ENCODE assay signal across 8 cellular contexts in the genomic region with DNA sequence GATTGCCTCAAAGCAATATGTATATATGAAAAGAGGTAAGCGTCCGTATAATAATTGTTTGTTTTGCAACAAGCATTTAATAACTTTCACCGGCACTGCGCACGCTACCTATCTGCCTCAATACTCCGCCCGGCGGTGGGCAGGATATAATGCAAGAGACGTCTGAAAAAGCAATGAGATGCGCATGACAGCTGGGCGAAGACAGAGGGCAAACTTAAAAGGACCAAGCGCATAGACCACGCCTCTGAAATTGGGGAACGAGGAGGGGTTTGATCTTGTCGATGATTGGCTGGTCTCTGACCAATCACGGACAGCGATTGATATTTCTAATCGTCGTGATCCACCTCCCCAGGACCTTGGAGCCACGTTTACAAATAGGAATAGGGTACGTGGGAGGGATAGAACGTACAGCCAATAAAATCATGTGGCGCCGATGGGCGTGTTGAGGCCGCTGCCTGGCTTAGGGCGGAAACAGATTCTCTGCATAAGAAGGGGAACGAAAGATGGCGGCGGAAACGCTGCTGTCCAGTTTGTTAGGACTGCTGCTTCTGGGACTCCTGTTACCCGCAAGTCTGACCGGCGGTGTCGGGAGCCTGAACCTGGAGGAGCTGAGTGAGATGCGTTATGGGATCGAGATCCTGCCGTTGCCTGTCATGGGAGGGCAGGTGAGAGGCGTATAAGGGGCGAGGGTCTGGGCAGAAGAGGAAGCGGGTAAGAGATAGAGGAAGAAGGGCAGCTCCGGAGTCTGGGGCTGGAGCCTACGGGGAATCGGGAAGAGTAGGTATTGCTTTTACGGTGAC. TPM values are rescaled to one million over a fixed set of nuclear protein-coding genes. Genes with fewer than 3 reads are reported as not detected.
DNase-seq lines count a peak whose midpoint lies in the region; ATAC-seq and TF ChIP-seq lines count a peak whose summit lies in the region.

A gene with protein sequence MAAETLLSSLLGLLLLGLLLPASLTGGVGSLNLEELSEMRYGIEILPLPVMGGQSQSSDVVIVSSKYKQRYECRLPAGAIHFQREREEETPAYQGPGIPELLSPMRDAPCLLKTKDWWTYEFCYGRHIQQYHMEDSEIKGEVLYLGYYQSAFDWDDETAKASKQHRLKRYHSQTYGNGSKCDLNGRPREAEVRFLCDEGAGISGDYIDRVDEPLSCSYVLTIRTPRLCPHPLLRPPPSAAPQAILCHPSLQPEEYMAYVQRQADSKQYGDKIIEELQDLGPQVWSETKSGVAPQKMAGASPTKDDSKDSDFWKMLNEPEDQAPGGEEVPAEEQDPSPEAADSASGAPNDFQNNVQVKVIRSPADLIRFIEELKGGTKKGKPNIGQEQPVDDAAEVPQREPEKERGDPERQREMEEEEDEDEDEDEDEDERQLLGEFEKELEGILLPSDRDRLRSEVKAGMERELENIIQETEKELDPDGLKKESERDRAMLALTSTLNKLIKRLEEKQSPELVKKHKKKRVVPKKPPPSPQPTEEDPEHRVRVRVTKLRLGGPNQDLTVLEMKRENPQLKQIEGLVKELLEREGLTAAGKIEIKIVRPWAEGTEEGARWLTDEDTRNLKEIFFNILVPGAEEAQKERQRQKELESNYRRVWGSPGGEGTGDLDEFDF (plus strand): TSS at position 474 of the 800 bp plus-strand sequence. CDS start 30 bp downstream, at position 504.

- no peaks in the 10 kb centered on the region for H3K9me3 Mint-ChIP-seq in activated T-helper 1 cell treated with anti-CD3 and anti-CD28 coated beads, Interleukin-12 subunit alpha, Interleukin-12 subunit beta, Interleukin-2, Interleukin-4 antibody, amounts not matched to agents 30 ng/mL and 10 ng/mL and 1 ng/mL, durations not matched to agents 14 hours and 24 hours and 36 hours
- no peaks in the 10 kb centered on the region for H3K9me3 Mint-ChIP-seq in naive thymus-derived CD8-positive, alpha-beta T cell

- peaks cover 19% of the 10 kb centered on the region for H3K27me3 Mint-ChIP-seq in activated T-helper 1 cell treated with anti-CD3 and anti-CD28 coated beads, Interleukin-12 subunit alpha, Interleukin-12 subunit beta, Interleukin-2, Interleukin-4 antibody, amounts not matched to agents 30 ng/mL and 10 ng/mL and 1 ng/mL, durations not matched to agents 14 hours and 24 hours and 36 hours (ENCODE audit: insufficient read depth)
- H3K27me3 Mint-ChIP-seq in naive thymus-derived CD8-positive, alpha-beta T cell, result peaks cover 1 to 14% (median 5%) of the 10 kb centered on the region in 5 donors

- POLR2A ChIA-PET in naive thymus-derived CD8-positive, alpha-beta T cell (lab: Charles Lee), result interaction anchor here (0.5 to 2.8 kb wide), 14 partner anchors 11 to 100 kb away, joined by 3 to 6 read pairs (median 3); partner anchors contain the start of genes CDK4, DTX3 and TSPAN31

- intact Hi-C loops in activated T-helper 1 cell treated with anti-CD3 and anti-CD28 coated beads, Interleukin-12 subunit alpha, Interleukin-12 subunit beta, Interleukin-2, Interleukin-4 antibody, amounts not matched to agents 30 ng/mL and 10 ng/mL and 1 ng/mL, durations not matched to agents 14 hours and 24 hours and 36 hours (cut with micrococcal nuclease), result loop anchor here (1.0 to 5.0 kb wide), 9 partner anchors 48 to 242 kb away; partner anchors contain the start of genes ARHGAP9, B4GALNT1, DCTN2 and MBD6

- TF ChIP-seq CTCF in fibroblast of mammary gland (conservative IDR thresholded peaks at IDR 0.05; ENCODE audit: control insufficient read depth, insufficient read depth, low read depth, low read length), result peak; percentile 74

- H3K27me3 ChIP-seq in GM23248 (replicated peaks; ENCODE audit: insufficient read depth), result no peaks in the 10 kb centered on the region

- DNase-seq in EL, result peak; percentile 100
- peak; percentile 99 for DNase-seq in GM23248
- DNase-seq in Kasumi-1 (lab: John Stamatoyannopoulos, UW), result peak; percentile 100
- peak; percentile 100 for DNase-seq in RKO (ENCODE audit: low spot score)
- peak; percentile 95 for DNase-seq in activated T-helper 1 cell treated with anti-CD3 and anti-CD28 coated beads, Interleukin-12 subunit alpha, Interleukin-12 subunit beta, Interleukin-2, Interleukin-4 antibody, amounts not matched to agents 30 ng/mL and 10 ng/mL and 1 ng/mL, durations not matched to agents 14 hours and 24 hours and 36 hours (ENCODE audit: low spot score)
- DNase-seq in fibroblast of mammary gland (ENCODE audit: low read depth), result peak; percentile 100
- DNase-seq in naive thymus-derived CD8-positive, alpha-beta T cell, result peak; percentile 86 to 99 (median 97)
- peak; percentile 89 to 99 (median 96) for DNase-seq in stimulated activated naive CD4-positive, alpha-beta T cell (lab: John Stamatoyannopoulos, UW)

- no peaks in the 10 kb centered on the region for H3K9me3 ChIP-seq in GM23248 (ENCODE audit: low read depth)

- H3K4me1 Mint-ChIP-seq in activated T-helper 1 cell treated with anti-CD3 and anti-CD28 coated beads, Interleukin-12 subunit alpha, Interleukin-12 subunit beta, Interleukin-2, Interleukin-4 antibody, amounts not matched to agents 30 ng/mL and 10 ng/mL and 1 ng/mL, durations not matched to agents 14 hours and 24 hours and 36 hours (ENCODE audit: low read depth), result no peaks in the 10 kb centered on the region
- peaks cover 0 to 20% (median 7%) of the 10 kb centered on the region in 4 donors for H3K4me1 Mint-ChIP-seq in naive thymus-derived CD8-positive, alpha-beta T cell

- peak within 1 kb of the TSS; percentile 99 for H3K4me2 ChIP-seq in GM23248 (ENCODE audit: unreplicated experiment)

- WGBS in GM23248 (ENCODE audit: low coverage in 1 of 2, low lambda C conversion rate in 2 of 2, missing lambda C conversion rate in 2 of 2), 2 experiments, result 1% methylated on average over 45 of the region's 45 CpGs

- H3K27ac ChIP-seq in GM23248, result peak within 1 kb of the TSS; percentile 56

- peaks cover 18% of the 10 kb centered on the region for H3K79me2 ChIP-seq in GM23248 (ENCODE audit: insufficient read depth)

- H3F3A ChIP-seq in GM23248 (ENCODE audit: insufficient read depth), result no peaks in the 10 kb centered on the region

- peak; percentile 95 to 96 for ATAC-seq in naive thymus-derived CD8-positive, alpha-beta T cell

- H3K4me3 Mint-ChIP-seq in activated T-helper 1 cell treated with anti-CD3 and anti-CD28 coated beads, Interleukin-12 subunit alpha, Interleukin-12 subunit beta, Interleukin-2, Interleukin-4 antibody, amounts not matched to agents 30 ng/mL and 10 ng/mL and 1 ng/mL, durations not matched to agents 14 hours and 24 hours and 36 hours, result no peak within 1 kb of the TSS
- no peak within 1 kb of the TSS for H3K4me3 Mint-ChIP-seq in naive thymus-derived CD8-positive, alpha-beta T cell

- peaks cover 22% of the 10 kb centered on the region for H3K36me3 Mint-ChIP-seq in activated T-helper 1 cell treated with anti-CD3 and anti-CD28 coated beads, Interleukin-12 subunit alpha, Interleukin-12 subunit beta, Interleukin-2, Interleukin-4 antibody, amounts not matched to agents 30 ng/mL and 10 ng/mL and 1 ng/mL, durations not matched to agents 14 hours and 24 hours and 36 hours (ENCODE audit: low read depth)
- H3K36me3 Mint-ChIP-seq in naive thymus-derived CD8-positive, alpha-beta T cell, result peaks cover 0 to 36% (median 16%) of the 10 kb centered on the region in 3 donors

- peak within 1 kb of the TSS; percentile 96 for H3K9ac ChIP-seq in GM23248

- no peaks in the 10 kb centered on the region for H4K20me1 ChIP-seq in GM23248 (ENCODE audit: insufficient read depth)

- peak within 1 kb of the TSS; percentile 95 for H3K4me3 ChIP-seq in GM23248
- peak within 1 kb of the TSS; percentile 85 for H3K4me3 ChIP-seq in fibroblast of mammary gland (ENCODE audit: control insufficient read depth, low read depth, low read length)

- H2AFZ ChIP-seq in GM23248, result peak within 1 kb of the TSS; percentile 93

- in situ Hi-C loops in GM23248 (cut with MboI), result no loop called here

- peaks cover 14% of the 10 kb centered on the region; the same call in 1 of the 2 replicates for H3K36me3 ChIP-seq in GM23248 (ENCODE audit: low read depth)

- peaks cover 8% of the 10 kb centered on the region for H3K4me1 ChIP-seq in GM23248 (ENCODE audit: insufficient read depth)

- no peak within 1 kb of the TSS for H3K27ac Mint-ChIP-seq in activated T-helper 1 cell treated with anti-CD3 and anti-CD28 coated beads, Interleukin-12 subunit alpha, Interleukin-12 subunit beta, Interleukin-2, Interleukin-4 antibody, amounts not matched to agents 30 ng/mL and 10 ng/mL and 1 ng/mL, durations not matched to agents 14 hours and 24 hours and 36 hours
- H3K27ac Mint-ChIP-seq in naive thymus-derived CD8-positive, alpha-beta T cell, result peak within 1 kb of the TSS in 2 of 10 donors; percentile 2 to 18

- no peaks in the 10 kb centered on the region for H3K9me2 ChIP-seq in GM23248 (ENCODE audit: insufficient read depth)

RNA-seq across cellular contexts. Expression of the gene that starts here (rescaled TPM):
- 215 and 329 TPM in 2 replicates for total RNA-seq in GM23248 (2014; rRNA removed; shearing (Covaris generic))
- 186 and 194 TPM in 2 replicates for polyA plus RNA-seq in GM23248 (2016; fragmentation: Nextera tagmentation; extraction: Ambion mirVana)
- total RNA-seq in activated T-helper 1 cell treated with anti-CD3 and anti-CD28 coated beads, Interleukin-12 subunit alpha, Interleukin-12 subunit beta, Interleukin-2, Interleukin-4 antibody, amounts not matched to agents 30 ng/mL and 10 ng/mL and 1 ng/mL, durations not matched to agents 14 hours and 24 hours and 36 hours, result 99.6 and 100.0 TPM in 2 replicates
- total RNA-seq in naive thymus-derived CD8-positive, alpha-beta T cell, result 100 to 1,000 TPM; 158 to 166 TPM
- polyA plus RNA-seq in naive thymus-derived CD8-positive, alpha-beta T cell, result 10 to 100 TPM; 53.6 to 56.3 (median 53.6) TPM

Comparison
In these comparisons a context has a peak if more than half of its experiments do, and no peak if none do; other contexts are left out.
1. Peak in every context shown above with its lines: DNase-seq, ATAC-seq, H3K4me3 ChIP-seq and H3K27ac ChIP-seq.